Comparison of ENCODE assay signal across 1 cellular context in the genomic region with DNA sequence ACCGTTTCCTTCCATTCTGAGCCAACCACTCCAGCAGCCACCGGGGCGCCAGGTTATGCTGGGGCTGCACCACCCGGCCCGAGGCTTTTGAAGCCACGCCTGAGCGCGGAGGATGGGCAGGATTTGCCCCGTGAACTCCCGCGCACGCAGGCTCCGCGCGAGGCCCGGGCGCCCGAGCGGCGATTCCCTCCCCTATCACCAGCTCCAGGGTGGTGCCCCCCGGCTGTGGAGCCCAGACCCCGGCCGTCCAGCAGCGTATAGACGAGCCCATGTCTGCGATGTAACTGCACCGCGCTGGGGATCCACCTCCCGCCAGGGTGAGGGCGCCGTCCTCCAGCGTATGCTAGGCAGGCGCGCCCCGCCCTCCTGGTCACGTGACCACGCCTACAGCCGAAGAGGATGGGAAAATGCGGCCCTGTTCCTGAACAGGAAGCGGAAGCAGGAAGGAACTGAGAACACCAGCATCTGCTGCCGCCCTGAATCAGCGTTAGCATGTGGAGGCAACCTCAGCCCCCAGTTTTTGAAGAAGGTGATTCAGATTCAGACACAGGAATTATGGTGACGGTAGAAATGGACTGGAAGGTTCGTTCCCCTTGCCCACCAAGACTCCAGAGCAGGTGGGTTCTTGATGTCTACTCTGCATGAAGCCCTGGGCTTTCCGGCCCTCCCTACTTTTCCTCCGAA.
A peak's percentile ranks its signal among the peaks of the same experiment; 100 is the strongest.
TF ChIP-seq lines count a peak whose summit lies in the region.

No MANE protein-coding gene starts in this region.

TF ChIP-seq in IMR-90, 13 proteins besides CTCF, POLR2A, EP300 and RAD21:
- peak; percentile 85 for TF ChIP-seq BHLHE40 (IDR thresholded peaks at IDR 0.05; ENCODE audit: low read depth, low read length)
- peak; percentile 59; the same call in 1 of the 2 replicates for TF ChIP-seq MAZ (IDR thresholded peaks at IDR 0.05; ENCODE audit: borderline replicate concordance, low read depth, low read length)
- no peak for TF ChIP-seq FOS (IDR thresholded peaks at IDR 0.05; ENCODE audit: low read depth, low read length)
- TF ChIP-seq MAFK (IDR thresholded peaks at IDR 0.05; ENCODE audit: low read depth, low read length) = no peak
- TF ChIP-seq CEBPB (IDR thresholded peaks at IDR 0.05; ENCODE audit: low read depth, low read length) = no peak
- no peak for TF ChIP-seq RFX5 (IDR thresholded peaks at IDR 0.05; ENCODE audit: low read depth, low read length)
- TF ChIP-seq, protein P1, sequence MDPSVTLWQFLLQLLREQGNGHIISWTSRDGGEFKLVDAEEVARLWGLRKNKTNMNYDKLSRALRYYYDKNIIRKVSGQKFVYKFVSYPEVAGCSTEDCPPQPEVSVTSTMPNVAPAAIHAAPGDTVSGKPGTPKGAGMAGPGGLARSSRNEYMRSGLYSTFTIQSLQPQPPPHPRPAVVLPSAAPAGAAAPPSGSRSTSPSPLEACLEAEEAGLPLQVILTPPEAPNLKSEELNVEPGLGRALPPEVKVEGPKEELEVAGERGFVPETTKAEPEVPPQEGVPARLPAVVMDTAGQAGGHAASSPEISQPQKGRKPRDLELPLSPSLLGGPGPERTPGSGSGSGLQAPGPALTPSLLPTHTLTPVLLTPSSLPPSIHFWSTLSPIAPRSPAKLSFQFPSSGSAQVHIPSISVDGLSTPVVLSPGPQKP (IDR thresholded peaks at IDR 0.05; ENCODE audit: borderline replicate concordance, low read depth, low read length) = no peak
- TF ChIP-seq SMC3 (IDR thresholded peaks at IDR 0.05; ENCODE audit: low read depth, low read length) = 0 out of 2 replicates have a peak, but pooled peaks have one; percentile 13
- TF ChIP-seq RCOR1 (IDR thresholded peaks at IDR 0.05; ENCODE audit: insufficient replicate concordance, low read length) = no peak
- TF ChIP-seq NFE2L2 (IDR thresholded peaks at IDR 0.05; ENCODE audit: low read depth, low read length) = no peak
- peak; percentile 66; the same call in 1 of the 2 replicates for TF ChIP-seq MXI1 (IDR thresholded peaks at IDR 0.05; ENCODE audit: borderline replicate concordance, low read depth, low read length)
- TF ChIP-seq, protein P2, sequence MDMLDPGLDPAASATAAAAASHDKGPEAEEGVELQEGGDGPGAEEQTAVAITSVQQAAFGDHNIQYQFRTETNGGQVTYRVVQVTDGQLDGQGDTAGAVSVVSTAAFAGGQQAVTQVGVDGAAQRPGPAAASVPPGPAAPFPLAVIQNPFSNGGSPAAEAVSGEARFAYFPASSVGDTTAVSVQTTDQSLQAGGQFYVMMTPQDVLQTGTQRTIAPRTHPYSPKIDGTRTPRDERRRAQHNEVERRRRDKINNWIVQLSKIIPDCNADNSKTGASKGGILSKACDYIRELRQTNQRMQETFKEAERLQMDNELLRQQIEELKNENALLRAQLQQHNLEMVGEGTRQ (IDR thresholded peaks at IDR 0.05; ENCODE audit: low read depth, low read length) = peak; percentile 95
- no peak for TF ChIP-seq CHD1 (IDR thresholded peaks at IDR 0.05; ENCODE audit: low read depth, low read length)
